Comparison of ENCODE assay signal across 8 cellular contexts in genomic region chr6:127302728-127303675, GRCh38. TPM values are rescaled to one million over a fixed set of nuclear protein-coding genes. Genes with fewer than 3 reads are reported as not detected.
DNase-seq lines count a peak whose midpoint lies in the region; ATAC-seq, FAIRE-seq and TF ChIP-seq lines count a peak whose summit lies in the region.

No MANE protein-coding gene starts in this region.

- H3K27me3 ChIP-seq in GM23338 (ENCODE audit: insufficient read depth): no peaks in the 10 kb centered on the region
- H3K27me3 ChIP-seq in mesendoderm (ENCODE audit: insufficient read depth, low read length, poor library complexity): no peaks in the 10 kb centered on the region
- no peaks in the 10 kb centered on the region for H3K27me3 ChIP-seq in transverse colon

- no peak overlapping the region for H4K8ac ChIP-seq in mesendoderm (ENCODE audit: low read depth, low read length)

- H2BK120ac ChIP-seq in mesendoderm (ENCODE audit: low read depth, low read length): no peak overlapping the region

- H3K56ac ChIP-seq in mesendoderm (ENCODE audit: low read length): no peak overlapping the region

- H3K79me1 ChIP-seq in mesendoderm (ENCODE audit: low read length): peaks cover 3% of the 10 kb centered on the region

- no peaks in the 10 kb centered on the region for H3F3A ChIP-seq in GM23338 (replicated peaks; ENCODE audit: low read depth)

- no peak overlapping the region for H3K4me3 Mint-ChIP-seq in GM23338

- no peak overlapping the region for H3K27ac Mint-ChIP-seq in GM23338

- H3K79me2 ChIP-seq in GM23338 (replicated peaks; ENCODE audit: insufficient read depth) (peaks cover 49% of the 10 kb centered on the region), mesendoderm (ENCODE audit: control insufficient read depth, insufficient read depth, low read length) (peaks cover 2% of the 10 kb centered on the region)

- H3K4me1 ChIP-seq in GM23338 (ENCODE audit: insufficient read depth): no peaks in the 10 kb centered on the region; the same call in 1 of the 2 replicates
- H3K4me1 ChIP-seq in mesendoderm (ENCODE audit: control insufficient read depth, low read depth, low read length): no peaks in the 10 kb centered on the region
- H3K4me1 ChIP-seq in transverse colon: peaks cover 0 to 40% (median 12%) of the 10 kb centered on the region in 4 donors

- ATAC-seq in GM23338: no peak; the same call in 2 of the 3 replicates

- H3K4me3 ChIP-seq in GM23338 (no peak overlapping the region), mesendoderm (ENCODE audit: low read length) (no peak overlapping the region), transverse colon (no peak overlapping the region)

- no peak for TF ChIP-seq EP300 in transverse colon (IDR thresholded peaks at IDR 0.05; ENCODE audit: low read depth)

- in situ Hi-C loops in transverse colon (cut with MboI; ENCODE audit: low pct_ligation_motif_present in 1 of 4, low pct_unique_long_range_greater_than_20kb in 1 of 4, low sequenced_read_pairs in 3 of 4): loop anchor here in 1 of 4 donors (10.0 to 25.0 kb wide), 2 partner anchors 109 to 242 kb away; no protein-coding TSS in a partner anchor

- TF ChIP-seq CTCF in GM23338 (conservative IDR thresholded peaks at IDR 0.05; ENCODE audit: low read depth in 2 of 2): peak; percentile 58 to 76
- TF ChIP-seq CTCF in transverse colon (IDR thresholded peaks at IDR 0.05): peak; percentile 69 to 74 (median 70)

- no peaks in the 10 kb centered on the region for H3K27me3 Mint-ChIP-seq in GM23338 (ENCODE audit: insufficient read depth, low read depth, poor library complexity)

- peak; percentile 73 for FAIRE-seq in TTC549 (lab: Jason Lieb, UNC)

- no peak overlapping the region for H2BK15ac ChIP-seq in mesendoderm (replicated peaks; ENCODE audit: low read depth)

- H3K18ac ChIP-seq in mesendoderm (ENCODE audit: low read length): peak overlapping the region; percentile 10

- no peaks in the 10 kb centered on the region; the same call in 1 of the 2 replicates for H3K36me3 ChIP-seq in GM23338 (ENCODE audit: insufficient read depth)
- no peaks in the 10 kb centered on the region for H3K36me3 ChIP-seq in mesendoderm (ENCODE audit: control insufficient read depth, insufficient read depth, low read length)
- peaks cover 0 to 15% (median 0%) of the 10 kb centered on the region in 4 donors for H3K36me3 ChIP-seq in transverse colon

- H3K9me2 ChIP-seq in GM23338 (ENCODE audit: insufficient read depth): no peaks in the 10 kb centered on the region

- H4K5ac ChIP-seq in mesendoderm (ENCODE audit: low read length): no peak overlapping the region

- H3K9me3 ChIP-seq in transverse colon: peaks cover 0 to 4% of the 10 kb centered on the region in 2 donors

- H2AFZ ChIP-seq in GM23338: no peak overlapping the region

- H2AK5ac ChIP-seq in mesendoderm (ENCODE audit: low read length): no peak overlapping the region

- H3K27ac ChIP-seq in GM23338 (ENCODE audit: low read depth): peak overlapping the region; percentile 64; the same call in 1 of the 2 replicates
- H3K27ac ChIP-seq in mesendoderm (ENCODE audit: low read depth, low read length): no peak overlapping the region
- H3K27ac ChIP-seq in transverse colon: peak overlapping the region in 3 of 4 donors; percentile 34 to 65 (median 65)

- H3K9ac ChIP-seq in mesendoderm (ENCODE audit: low read length): no peak overlapping the region

- peaks cover 19% of the 10 kb centered on the region; the same call in 2 of the 3 replicates for H3K36me3 Mint-ChIP-seq in GM23338 (ENCODE audit: low read depth)

- no peak for TF ChIP-seq POLR2A in transverse colon (IDR thresholded peaks at IDR 0.05)

- no peak overlapping the region for H3K4ac ChIP-seq in mesendoderm (ENCODE audit: low read depth, low read length)

- intact Hi-C loops in transverse colon (cut with DNase I; ENCODE audit: low total_unique reads): loop anchor here (5.0 kb wide), 2 partner anchors 219 to 234 kb away; no protein-coding TSS in a partner anchor

- no peak overlapping the region for H3K4me2 ChIP-seq in GM23338
- no peak overlapping the region for H3K4me2 ChIP-seq in mesendoderm (ENCODE audit: low read length)

- no peaks in the 10 kb centered on the region for H4K20me1 ChIP-seq in GM23338 (replicated peaks; ENCODE audit: insufficient read depth)

- whole genome bisulfite sequencing in mesendoderm (ENCODE audit: extremely low coverage, insufficient coverage, low lambda C conversion rate): no CpG with 5 or more reads among the region's 6 CpGs
- 15 to 17% methylated on average over 6 of the region's 6 CpGs for WGBS in transverse colon (ENCODE audit: low coverage in 1 of 2), 2 donors

- H3K4me1 Mint-ChIP-seq in GM23338: peaks cover 7% of the 10 kb centered on the region; the same call in 2 of the 3 replicates

- peak; percentile 63 for DNase-seq in NCI-H82 (lab: John Stamatoyannopoulos, UW)
- no peak for DNase-seq in NCI-H82 treated with DMSO at 0.1 percent for 48 hours (lab: John Stamatoyannopoulos, UW; ENCODE audit: unreplicated experiment)
- peak; percentile 49 for DNase-seq in GM23338 (ENCODE audit: low spot score)
- DNase-seq in M059J (ENCODE audit: low read depth): peak; percentile 59
- peak; percentile 63 for DNase-seq in dedifferentiated amniotic fluid mesenchymal stem cell (ENCODE audit: extremely low spot score)
- no peak for DNase-seq in mesendoderm
- DNase-seq in transverse colon: peak; percentile 47

- no peaks in the 10 kb centered on the region for H3K9me3 Mint-ChIP-seq in GM23338

- no peak overlapping the region for H3K23ac ChIP-seq in mesendoderm (ENCODE audit: low read length)

- H2BK5ac ChIP-seq in mesendoderm (ENCODE audit: low read length): no peak overlapping the region

TF ChIP-seq in GM23338, 12 proteins besides CTCF, POLR2A, EP300 and RAD21 (continues in another document):
- TF ChIP-seq EZH2phosphoT487 (IDR thresholded peaks at IDR 0.05; ENCODE audit: unreplicated experiment) (no peak), POLR2AphosphoS5 (IDR thresholded peaks at IDR 0.05; ENCODE audit: low read depth) (no peak), EZH2 (IDR thresholded peaks at IDR 0.05; ENCODE audit: low read depth, unreplicated experiment) (no peak)
- TF ChIP-seq, protein P1, sequence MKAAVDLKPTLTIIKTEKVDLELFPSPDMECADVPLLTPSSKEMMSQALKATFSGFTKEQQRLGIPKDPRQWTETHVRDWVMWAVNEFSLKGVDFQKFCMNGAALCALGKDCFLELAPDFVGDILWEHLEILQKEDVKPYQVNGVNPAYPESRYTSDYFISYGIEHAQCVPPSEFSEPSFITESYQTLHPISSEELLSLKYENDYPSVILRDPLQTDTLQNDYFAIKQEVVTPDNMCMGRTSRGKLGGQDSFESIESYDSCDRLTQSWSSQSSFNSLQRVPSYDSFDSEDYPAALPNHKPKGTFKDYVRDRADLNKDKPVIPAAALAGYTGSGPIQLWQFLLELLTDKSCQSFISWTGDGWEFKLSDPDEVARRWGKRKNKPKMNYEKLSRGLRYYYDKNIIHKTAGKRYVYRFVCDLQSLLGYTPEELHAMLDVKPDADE (IDR thresholded peaks at IDR 0.05): no peak

RNA-seq across cellular contexts. Expression of gene RNF146, which starts 36.3 kb away (rescaled TPM):
- 25.6 and 43.7 TPM in 2 replicates for total RNA-seq in GM23338 (2014; rRNA removed; shearing (Covaris generic))
- 19.8 and 24.2 TPM in 2 replicates for polyA plus RNA-seq in GM23338 (2016; fragmentation: Nextera tagmentation; extraction: Ambion mirVana)
- 23.0 and 37.2 TPM in 2 replicates for total RNA-seq in M059J (2014; rRNA removed; shearing (Covaris generic))
- 15.7 TPM for polyA plus RNA-seq in mesendoderm (2013, experiment 1 of 2)
- polyA plus RNA-seq in mesendoderm (2013, experiment 2 of 2): 16.4 TPM
- total RNA-seq in transverse colon: 10 to 100 TPM; 10.3 to 58.1 (median 29.0) TPM

RNA-seq across cellular contexts. Expression of gene ECHDC1, which starts 40.4 kb away (rescaled TPM):
- 65.8 and 77.1 TPM in 2 replicates for total RNA-seq in GM23338 (2014; rRNA removed; shearing (Covaris generic))
- polyA plus RNA-seq in GM23338 (2016; fragmentation: Nextera tagmentation; extraction: Ambion mirVana): 74.9 and 98.4 TPM in 2 replicates
- 64.1 and 71.8 TPM in 2 replicates for total RNA-seq in M059J (2014; rRNA removed; shearing (Covaris generic))
- polyA plus RNA-seq in mesendoderm (2013, experiment 1 of 2): 73.5 TPM
- polyA plus RNA-seq in mesendoderm (2013, experiment 2 of 2): 72.7 TPM
- 10 to 100 TPM; 13.1 to 77.8 (median 59.6) TPM for total RNA-seq in transverse colon

Comparison
In these comparisons a context has a peak if more than half of its experiments do, and no peak if none do; other contexts are left out.
1. DNase-seq: peak in NCI-H82 (single experiment), GM23338 (single experiment), M059J (single experiment), dedifferentiated amniotic fluid mesenchymal stem cell (single experiment) and transverse colon (single experiment); none in NCI-H82 treated with DMSO at 0.1 percent for 48 hours (single experiment) and mesendoderm (single experiment).